ENCODE assay signal across 1 cellular context in the genomic region with DNA sequence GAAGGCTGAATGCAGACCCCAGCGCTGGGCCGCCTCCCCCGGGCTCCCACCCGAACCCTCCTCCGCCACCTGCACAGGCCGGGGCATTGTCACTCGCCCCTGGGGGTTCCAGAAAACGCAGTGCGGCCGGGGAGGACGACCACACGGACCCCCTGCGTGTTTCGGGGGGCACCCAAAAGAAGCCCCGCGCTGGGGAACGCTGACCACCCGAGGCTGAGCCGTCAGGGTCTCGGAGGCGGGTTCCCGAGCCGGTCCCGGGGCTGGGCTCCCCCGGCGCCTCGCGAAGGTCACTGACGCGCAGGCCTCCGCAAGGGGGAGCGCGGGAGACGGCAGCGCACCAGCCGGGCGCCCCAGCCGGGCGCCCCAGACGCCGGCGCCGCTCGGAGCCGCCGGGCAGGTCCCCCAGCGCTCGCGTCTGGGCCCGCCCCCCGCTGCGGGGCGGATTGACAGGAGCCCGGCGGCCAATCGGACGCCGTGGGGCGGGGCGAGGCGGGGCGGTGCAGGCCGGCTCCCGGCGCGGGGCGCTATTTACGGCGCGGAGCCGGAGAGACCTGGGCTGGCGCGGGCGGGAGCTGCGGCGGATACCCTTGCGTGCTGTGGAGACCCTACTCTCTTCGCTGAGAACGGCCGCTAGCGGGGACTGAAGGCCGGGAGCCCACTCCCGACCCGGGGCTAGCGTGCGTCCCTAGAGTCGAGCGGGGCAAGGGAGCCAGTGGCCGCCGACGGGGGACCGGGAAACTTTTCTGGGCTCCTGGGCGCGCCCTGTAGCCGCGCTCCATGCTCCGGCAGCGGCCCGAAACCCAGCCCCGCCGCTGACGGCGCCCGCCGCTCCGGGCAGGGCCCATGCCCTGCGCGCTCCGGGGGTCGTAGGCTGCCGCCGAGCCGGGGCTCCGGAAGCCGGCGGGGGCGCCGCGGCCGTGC.
TF ChIP-seq lines count a peak whose summit lies in the region.

Gene BAMBI, plus strand, starts transcription at position 554 of the 921 bp plus-strand sequence. CDS start 377 bp downstream, outside the sequence.

TF ChIP-seq in HepG2, 621 proteins besides CTCF, POLR2A, EP300 and RAD21 (continued from another document and continues in another):
- TF ChIP-seq POGK (CRISPR knock-in tag; conservative IDR thresholded peaks at IDR 0.05), result peak; percentile 37; the same call in 1 of the 2 replicates
- TF ChIP-seq HBP1 (CRISPR knock-in tag; IDR thresholded peaks at IDR 0.05; ENCODE audit: low read depth), result no peak
- TF ChIP-seq ZFP37 (CRISPR knock-in tag; IDR thresholded peaks at IDR 0.05; ENCODE audit: borderline replicate concordance), result no peak
- no peak for TF ChIP-seq ZNF816 (CRISPR knock-in tag; IDR thresholded peaks at IDR 0.05; ENCODE audit: borderline replicate concordance)
- 0 out of 2 replicates have a peak, but pooled peaks have one; percentile 74 for TF ChIP-seq EED (CRISPR knock-in tag; IDR thresholded peaks at IDR 0.05)
- no peak for TF ChIP-seq NBN (conservative IDR thresholded peaks at IDR 0.05)
- TF ChIP-seq ELF4 (CRISPR knock-in tag; IDR thresholded peaks at IDR 0.05; ENCODE audit: borderline replicate concordance), result no peak
- TF ChIP-seq CENPX (CRISPR knock-in tag; IDR thresholded peaks at IDR 0.05), result no peak
- peak; percentile 64 for TF ChIP-seq HOXD1 (CRISPR knock-in tag; IDR thresholded peaks at IDR 0.05)
- peak; percentile 73 for TF ChIP-seq MEIS2 (CRISPR knock-in tag; IDR thresholded peaks at IDR 0.05)
- no peak for TF ChIP-seq ZNF614 (CRISPR knock-in tag; IDR thresholded peaks at IDR 0.05; ENCODE audit: borderline replicate concordance)
- TF ChIP-seq KAT7 (CRISPR knock-in tag; IDR thresholded peaks at IDR 0.05; ENCODE audit: borderline replicate concordance), result no peak
- TF ChIP-seq ETS1 (CRISPR knock-in tag; IDR thresholded peaks at IDR 0.05), result 0 out of 2 replicates have a peak, but pooled peaks have one; percentile 56
- peak; percentile 96 for TF ChIP-seq TAF1 (CRISPR knock-in tag; IDR thresholded peaks at IDR 0.05)
- 0 out of 2 replicates have a peak, but pooled peaks have one; percentile 54 for TF ChIP-seq ZNF776 (CRISPR knock-in tag; IDR thresholded peaks at IDR 0.05)
- TF ChIP-seq, protein P1, sequence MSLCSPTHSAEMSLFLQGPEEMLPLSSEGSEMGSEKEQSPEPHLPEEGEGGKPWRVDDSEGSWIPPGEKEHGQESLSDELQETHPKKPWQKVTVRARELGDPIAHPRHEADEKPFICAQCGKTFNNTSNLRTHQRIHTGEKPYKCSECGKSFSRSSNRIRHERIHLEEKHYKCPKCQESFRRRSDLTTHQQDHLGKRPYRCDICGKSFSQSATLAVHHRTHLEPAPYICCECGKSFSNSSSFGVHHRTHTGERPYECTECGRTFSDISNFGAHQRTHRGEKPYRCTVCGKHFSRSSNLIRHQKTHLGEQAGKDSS (CRISPR knock-in tag; IDR thresholded peaks at IDR 0.05; ENCODE audit: borderline replicate concordance, low read depth), result no peak; the same call in 1 of the 2 replicates
- TF ChIP-seq SIN3B (IDR thresholded peaks at IDR 0.05; ENCODE audit: low read length), result no peak
- TF ChIP-seq YY1 (IDR thresholded peaks at IDR 0.05; ENCODE audit: insufficient read depth, insufficient replicate concordance, low read depth, low read length), result peak; percentile 60
- no peak for TF ChIP-seq NKX3-1 (CRISPR knock-in tag; IDR thresholded peaks at IDR 0.05)
- TF ChIP-seq ZMAT3 (CRISPR knock-in tag; conservative IDR thresholded peaks at IDR 0.05), result peak; percentile 77; the same call in 1 of the 2 replicates
- no peak for TF ChIP-seq ATF1 (CRISPR knock-in tag; IDR thresholded peaks at IDR 0.05)
- TF ChIP-seq ZNF543 (CRISPR knock-in tag; IDR thresholded peaks at IDR 0.05), result 0 out of 2 replicates have a peak, but pooled peaks have one; percentile 30
- TF ChIP-seq, protein P2, sequence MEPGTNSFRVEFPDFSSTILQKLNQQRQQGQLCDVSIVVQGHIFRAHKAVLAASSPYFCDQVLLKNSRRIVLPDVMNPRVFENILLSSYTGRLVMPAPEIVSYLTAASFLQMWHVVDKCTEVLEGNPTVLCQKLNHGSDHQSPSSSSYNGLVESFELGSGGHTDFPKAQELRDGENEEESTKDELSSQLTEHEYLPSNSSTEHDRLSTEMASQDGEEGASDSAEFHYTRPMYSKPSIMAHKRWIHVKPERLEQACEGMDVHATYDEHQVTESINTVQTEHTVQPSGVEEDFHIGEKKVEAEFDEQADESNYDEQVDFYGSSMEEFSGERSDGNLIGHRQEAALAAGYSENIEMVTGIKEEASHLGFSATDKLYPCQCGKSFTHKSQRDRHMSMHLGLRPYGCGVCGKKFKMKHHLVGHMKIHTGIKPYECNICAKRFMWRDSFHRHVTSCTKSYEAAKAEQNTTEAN (CRISPR knock-in tag; conservative IDR thresholded peaks at IDR 0.05), result peak; percentile 71; the same call in 1 of the 2 replicates
- TF ChIP-seq ZSCAN20 (CRISPR knock-in tag; IDR thresholded peaks at IDR 0.05; ENCODE audit: borderline replicate concordance), result 0 out of 2 replicates have a peak, but pooled peaks have one; percentile 12
- peak; percentile 71 for TF ChIP-seq NFYC (CRISPR knock-in tag; IDR thresholded peaks at IDR 0.05)
- TF ChIP-seq UBTF (CRISPR knock-in tag; IDR thresholded peaks at IDR 0.05), result peak; percentile 85; the same call in 1 of the 2 replicates
- peak; percentile 71; the same call in 1 of the 2 replicates for TF ChIP-seq KMT2A (CRISPR knock-in tag; IDR thresholded peaks at IDR 0.05)
- TF ChIP-seq ZNF672 (CRISPR knock-in tag; IDR thresholded peaks at IDR 0.05), result no peak
- TF ChIP-seq THYN1 (CRISPR knock-in tag; IDR thresholded peaks at IDR 0.05; ENCODE audit: borderline replicate concordance, low read depth), result no peak
- no peak for TF ChIP-seq AHR (CRISPR knock-in tag; IDR thresholded peaks at IDR 0.05)
- TF ChIP-seq, protein P3, sequence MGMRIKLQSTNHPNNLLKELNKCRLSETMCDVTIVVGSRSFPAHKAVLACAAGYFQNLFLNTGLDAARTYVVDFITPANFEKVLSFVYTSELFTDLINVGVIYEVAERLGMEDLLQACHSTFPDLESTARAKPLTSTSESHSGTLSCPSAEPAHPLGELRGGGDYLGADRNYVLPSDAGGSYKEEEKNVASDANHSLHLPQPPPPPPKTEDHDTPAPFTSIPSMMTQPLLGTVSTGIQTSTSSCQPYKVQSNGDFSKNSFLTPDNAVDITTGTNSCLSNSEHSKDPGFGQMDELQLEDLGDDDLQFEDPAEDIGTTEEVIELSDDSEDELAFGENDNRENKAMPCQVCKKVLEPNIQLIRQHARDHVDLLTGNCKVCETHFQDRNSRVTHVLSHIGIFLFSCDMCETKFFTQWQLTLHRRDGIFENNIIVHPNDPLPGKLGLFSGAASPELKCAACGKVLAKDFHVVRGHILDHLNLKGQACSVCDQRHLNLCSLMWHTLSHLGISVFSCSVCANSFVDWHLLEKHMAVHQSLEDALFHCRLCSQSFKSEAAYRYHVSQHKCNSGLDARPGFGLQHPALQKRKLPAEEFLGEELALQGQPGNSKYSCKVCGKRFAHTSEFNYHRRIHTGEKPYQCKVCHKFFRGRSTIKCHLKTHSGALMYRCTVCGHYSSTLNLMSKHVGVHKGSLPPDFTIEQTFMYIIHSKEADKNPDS (CRISPR knock-in tag; IDR thresholded peaks at IDR 0.05), result 0 out of 2 replicates have a peak, but pooled peaks have one; percentile 45
- TF ChIP-seq THRA (CRISPR knock-in tag; IDR thresholded peaks at IDR 0.05; ENCODE audit: borderline replicate concordance), result peak; percentile 47; the same call in 1 of the 2 replicates
- TF ChIP-seq TFDP1 (CRISPR knock-in tag; IDR thresholded peaks at IDR 0.05; ENCODE audit: borderline replicate concordance), result peak; percentile 43; the same call in 1 of the 2 replicates
- TF ChIP-seq, protein P4, sequence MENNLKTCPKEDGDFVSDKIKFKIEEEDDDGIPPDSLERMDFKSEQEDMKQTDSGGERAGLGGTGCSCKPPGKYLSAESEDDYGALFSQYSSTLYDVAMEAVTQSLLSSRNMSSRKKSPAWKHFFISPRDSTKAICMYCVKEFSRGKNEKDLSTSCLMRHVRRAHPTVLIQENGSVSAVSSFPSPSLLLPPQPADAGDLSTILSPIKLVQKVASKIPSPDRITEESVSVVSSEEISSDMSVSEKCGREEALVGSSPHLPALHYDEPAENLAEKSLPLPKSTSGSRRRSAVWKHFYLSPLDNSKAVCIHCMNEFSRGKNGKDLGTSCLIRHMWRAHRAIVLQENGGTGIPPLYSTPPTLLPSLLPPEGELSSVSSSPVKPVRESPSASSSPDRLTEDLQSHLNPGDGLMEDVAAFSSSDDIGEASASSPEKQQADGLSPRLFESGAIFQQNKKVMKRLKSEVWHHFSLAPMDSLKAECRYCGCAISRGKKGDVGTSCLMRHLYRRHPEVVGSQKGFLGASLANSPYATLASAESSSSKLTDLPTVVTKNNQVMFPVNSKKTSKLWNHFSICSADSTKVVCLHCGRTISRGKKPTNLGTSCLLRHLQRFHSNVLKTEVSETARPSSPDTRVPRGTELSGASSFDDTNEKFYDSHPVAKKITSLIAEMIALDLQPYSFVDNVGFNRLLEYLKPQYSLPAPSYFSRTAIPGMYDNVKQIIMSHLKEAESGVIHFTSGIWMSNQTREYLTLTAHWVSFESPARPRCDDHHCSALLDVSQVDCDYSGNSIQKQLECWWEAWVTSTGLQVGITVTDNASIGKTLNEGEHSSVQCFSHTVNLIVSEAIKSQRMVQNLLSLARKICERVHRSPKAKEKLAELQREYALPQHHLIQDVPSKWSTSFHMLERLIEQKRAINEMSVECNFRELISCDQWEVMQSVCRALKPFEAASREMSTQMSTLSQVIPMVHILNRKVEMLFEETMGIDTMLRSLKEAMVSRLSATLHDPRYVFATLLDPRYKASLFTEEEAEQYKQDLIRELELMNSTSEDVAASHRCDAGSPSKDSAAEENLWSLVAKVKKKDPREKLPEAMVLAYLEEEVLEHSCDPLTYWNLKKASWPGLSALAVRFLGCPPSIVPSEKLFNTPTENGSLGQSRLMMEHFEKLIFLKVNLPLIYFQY (CRISPR knock-in tag; IDR thresholded peaks at IDR 0.05; ENCODE audit: borderline replicate concordance), result no peak
- TF ChIP-seq SOX13 (IDR thresholded peaks at IDR 0.05), result no peak; the same call in 1 of the 2 replicates
- peak in 1 of 2 experiments; percentile 24; a peak in 1 of 4 replicates for TF ChIP-seq SOX13 (CRISPR knock-in tag; conservative IDR thresholded peaks at IDR 0.05 in 1 of 2, IDR thresholded peaks at IDR 0.05 in 1 of 2)
